Comparison of ENCODE assay signal across 14 cellular contexts in the genomic region with DNA sequence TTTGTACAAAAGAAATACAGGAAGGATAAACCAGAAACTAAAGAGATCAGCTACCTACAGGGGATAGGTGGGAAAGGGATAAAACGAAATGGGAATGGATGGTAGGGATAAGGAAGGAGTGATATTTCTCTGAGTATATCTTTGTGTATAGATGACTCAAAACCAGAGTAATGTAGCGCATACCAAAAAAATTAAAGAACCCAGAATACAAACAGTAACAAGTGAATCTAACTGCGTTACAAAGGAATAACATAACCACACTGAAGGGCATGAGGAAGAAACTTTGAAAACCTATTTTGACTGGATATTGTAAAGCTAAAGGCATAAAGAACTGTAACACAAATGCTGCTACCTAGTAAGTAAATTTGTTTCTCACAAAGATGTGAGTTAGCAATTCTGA.
"Had no signal": no experiment of that assay in that cellular context is flagged by ENCODE, and none has a peak within 500 bp of the region (broad histone marks: within the 10 kb centered on the region; RNA-seq: fewer than 3 reads in every experiment).

No MANE protein-coding gene starts in this region.

- H3K27me3 ChIP-seq: ovary, upper lobe of right lung had no signal

- H3K4me3 Mint-ChIP-seq: nephron progenitor cell; stimulated activated naive CD8-positive, alpha-beta T cell treated with anti-CD3 and anti-CD28 coated beads, Interleukin-15, Interleukin-2, amounts not matched to agents 100 ng/mL and 50 ng/mL, for 24 hours; T-helper 2 cell treated with Interferon-gamma antibody and Interleukin-4, amounts not matched to agents 5 μg/mL and 100 μg/mL, for 36 hours had no signal

- H3K27ac ChIP-seq: lower lobe of right lung, ovary, upper lobe of right lung had no signal

- H3K36me3 ChIP-seq: lower lobe of right lung, ovary, upper lobe of right lung had no signal

- H3K9me3 ChIP-seq: lower lobe of right lung, ovary, upper lobe of right lung had no signal

- H3K27ac Mint-ChIP-seq: nephron progenitor cell; stimulated activated naive CD8-positive, alpha-beta T cell treated with anti-CD3 and anti-CD28 coated beads, Interleukin-15, Interleukin-2, amounts not matched to agents 100 ng/mL and 50 ng/mL, for 24 hours; T-helper 2 cell treated with Interferon-gamma antibody and Interleukin-4, amounts not matched to agents 5 μg/mL and 100 μg/mL, for 36 hours had no signal

- H3K9me3 Mint-ChIP-seq: nephron progenitor cell; stimulated activated naive CD8-positive, alpha-beta T cell treated with anti-CD3 and anti-CD28 coated beads, Interleukin-15, Interleukin-2, amounts not matched to agents 100 ng/mL and 50 ng/mL, for 24 hours; T-helper 2 cell treated with Interferon-gamma antibody and Interleukin-4, amounts not matched to agents 5 μg/mL and 100 μg/mL, for 36 hours had no signal

- ATAC-seq: activated CD4-positive, CD25-positive, alpha-beta regulatory T cell treated with anti-CD3 and anti-CD28 coated beads, Interleukin-2, amount 50 U/mL, for 24 hours; lower lobe of right lung; upper lobe of right lung had no signal

- H3K4me3 ChIP-seq: lower lobe of right lung, ovary, upper lobe of right lung had no signal

- DNase-seq: activated CD4-positive, alpha-beta T cell treated with anti-CD3 and anti-CD28 coated beads, Interleukin-2, amount 50 U/mL, for 4 hours; activated gamma-delta T cell treated with Interleukin-2 at 50 U/mL for 16 hours; activated T-cell treated with anti-CD3 and anti-CD28 coated beads, Interleukin-2, amount 50 U/mL, for 1 hour; caudate nucleus; cortex of kidney; hypothalamus; lower lobe of right lung; nephron progenitor cell; ovary; stimulated activated CD4-positive, alpha-beta T cell treated with anti-CD3 and anti-CD28 coated beads, Interleukin-4, amount 100 ng/mL, for 1 hour; upper lobe of right lung had no signal

- H3K27me3 Mint-ChIP-seq: stimulated activated naive CD8-positive, alpha-beta T cell treated with anti-CD3 and anti-CD28 coated beads, Interleukin-15, Interleukin-2, amounts not matched to agents 100 ng/mL and 50 ng/mL, for 24 hours had no signal
